In the genomic region with DNA sequence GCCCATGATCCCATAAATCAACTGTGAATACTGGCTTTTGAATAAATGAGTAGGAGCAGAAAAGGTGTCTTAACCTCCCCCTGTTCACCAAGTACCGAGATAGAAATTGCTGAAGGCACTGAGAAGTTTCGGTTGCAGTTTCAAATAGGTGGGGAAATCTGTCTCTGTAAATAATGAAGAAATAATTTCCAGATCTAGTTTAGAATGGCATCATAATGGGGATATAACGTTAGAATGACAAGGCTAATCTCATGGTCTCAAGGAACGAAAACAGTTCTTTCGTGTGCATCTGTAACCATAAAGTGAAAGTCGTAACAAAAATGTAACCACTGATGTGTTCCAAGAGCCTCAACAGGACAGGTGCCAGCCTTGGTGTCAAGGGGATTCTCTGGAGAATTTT, we compare ENCODE assay signal across 10 cellular contexts.
A peak's percentile ranks its signal among the peaks of the same experiment; 100 is the strongest.
DNase-seq lines count a peak whose midpoint lies in the region; ATAC-seq lines count a peak whose summit lies in the region.
"Had no signal": no experiment of that assay in that cellular context is flagged by ENCODE, and none has a peak within 500 bp of the region (broad histone marks: within the 10 kb centered on the region; RNA-seq: fewer than 3 reads in every experiment).

No MANE protein-coding gene starts in this region.

- DNase-seq in NCI-H82 treated with DMSO at 0.1 percent for 48 hours (lab: John Stamatoyannopoulos, UW; ENCODE audit: unreplicated experiment) = no peak
- no peak for DNase-seq in stimulated activated CD4-positive, alpha-beta T cell treated with anti-CD3 and anti-CD28 coated beads, Interleukin-4, amount 100 ng/mL, for 4 hours
- DNase-seq in activated CD8-positive, alpha-beta memory T cell treated with anti-CD3 and anti-CD28 coated beads for 24 hours = no peak
- DNase-seq in DMS153 (lab: John Stamatoyannopoulos, UW) = no peak
- DNase-seq: amygdala, NCI-H1436 treated with DMSO at 0.1 percent for 48 hours had no signal

- ATAC-seq in GM18511 (IDR thresholded peaks at IDR 0.05; ENCODE audit: unreplicated experiment) (peak; percentile 84), GM19467 (IDR thresholded peaks at IDR 0.05; ENCODE audit: unreplicated experiment) (peak; percentile 82), HG02885 (IDR thresholded peaks at IDR 0.05; ENCODE audit: poor library complexity, unreplicated experiment) (peak; percentile 81), HG03558 (IDR thresholded peaks at IDR 0.05; ENCODE audit: extremely low read depth, unreplicated experiment) (peak; percentile 70)
